Comparison of ENCODE assay signal across 23 cellular contexts in the genomic region with DNA sequence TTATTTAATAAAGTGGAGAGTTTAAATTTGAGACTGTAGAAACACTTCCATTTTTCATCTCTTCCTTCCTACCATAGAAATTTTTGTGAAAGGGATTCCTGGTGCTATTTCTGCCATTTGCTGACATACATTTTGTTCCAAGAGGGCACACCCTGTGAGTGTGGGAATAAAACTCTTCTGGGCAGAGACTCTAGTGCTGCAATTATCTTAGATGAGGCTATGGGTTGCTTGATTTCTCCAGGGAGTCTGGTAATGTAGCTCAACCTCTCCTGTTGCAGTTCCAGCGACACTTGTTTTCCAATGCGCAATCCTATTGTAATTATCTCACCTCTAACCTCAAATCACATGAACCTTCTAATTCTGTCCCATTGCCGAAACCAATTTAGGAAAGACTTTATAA.
DNase-seq lines count a peak whose midpoint lies in the region; ATAC-seq and TF ChIP-seq lines count a peak whose summit lies in the region.
"Had no signal": no experiment of that assay in that cellular context is flagged by ENCODE, and none has a peak within 500 bp of the region (broad histone marks: within the 10 kb centered on the region; RNA-seq: fewer than 3 reads in every experiment).

No MANE protein-coding gene starts in this region.

- no peaks in the 10 kb centered on the region for H3K36me3 ChIP-seq in heart right ventricle
- no peaks in the 10 kb centered on the region for H3K36me3 ChIP-seq in left ventricle myocardium inferior
- H3K36me3 ChIP-seq: BLaER1, MG63, Peyer's patch, SJSA1 had no signal

- DNase-seq in heart right ventricle (no peak), cardiac septum (ENCODE audit: low spot score) (no peak), NCI-H2227 treated with DMSO at 0.1 percent for 48 hours (lab: John Stamatoyannopoulos, UW) (peak; percentile 34), left ventricle myocardium inferior (no peak), AG08396 (ENCODE audit: low spot score) (no peak), KBM-7 (no peak), COR-L47 (lab: John Stamatoyannopoulos, UW) (no peak)
- DNase-seq: Caco-2; CD4-positive, alpha-beta T cell; DMS 273 treated with DMSO at 0.1 percent for 48 hours; DND-41; H9; HFFc6; Kasumi-1; MG63; NCI-H1048; NCI-H1417 treated with DMSO at 0.1 percent for 48 hours; NCI-H2029; NCI-H774; Peyer's patch; T-helper 1 cell had no signal

- H3K4me3 ChIP-seq in heart right ventricle = no peak overlapping the region
- no peak overlapping the region for H3K4me3 ChIP-seq in left ventricle myocardium inferior
- H3K4me3 ChIP-seq: BLaER1, MG63, Peyer's patch, SJSA1 had no signal

- peak overlapping the region in 3 of 10 donors; percentile 8 to 54 (median 48) for H3K27ac ChIP-seq in heart right ventricle
- H3K27ac ChIP-seq in left ventricle myocardium inferior (replicated peaks) = peak overlapping the region; percentile 36
- H3K27ac ChIP-seq: BLaER1, Peyer's patch, SJSA1 had no signal

- no peak for TF ChIP-seq CTCF in heart right ventricle (IDR thresholded peaks at IDR 0.05)
- TF ChIP-seq CTCF in left ventricle myocardium inferior (IDR thresholded peaks at IDR 0.05; ENCODE audit: borderline replicate concordance) = no peak

- peaks cover 0 to 10% (median 0%) of the 10 kb centered on the region in 9 donors for H3K4me1 ChIP-seq in heart right ventricle
- peaks cover 11% of the 10 kb centered on the region for H3K4me1 ChIP-seq in left ventricle myocardium inferior
- H3K4me1 ChIP-seq: BLaER1, Caco-2, Peyer's patch, SJSA1 had no signal

- intact Hi-C loops in heart right ventricle (cut with DNase I) = loop anchor here in 1 of 10 donors (10.0 kb wide), 1 partner anchor 546 kb away; no protein-coding TSS in a partner anchor
- intact Hi-C loops in cardiac septum (cut with DNase I) = loop anchor here (5.0 kb wide), 1 partner anchor 228 kb away; no protein-coding TSS in a partner anchor
- intact Hi-C loops in left ventricle myocardium inferior (cut with micrococcal nuclease) = no loop called here

- in situ Hi-C loops in KBM-7 (cut with MboI; ENCODE audit: low pct_unique_long_range_greater_than_20kb, low sequenced_read_pairs) = no loop called here

- ATAC-seq in heart right ventricle = peak in 7 of 8 donors; percentile 33 to 86 (median 71)

- H3K27me3 ChIP-seq in heart right ventricle = no peaks in the 10 kb centered on the region
- H3K27me3 ChIP-seq in left ventricle myocardium inferior (ENCODE audit: low read depth) = no peaks in the 10 kb centered on the region
- H3K27me3 ChIP-seq: BLaER1, MG63, Peyer's patch had no signal

- 52 to 58% methylated on average over 3 of the region's 3 CpGs for WGBS in heart right ventricle, 2 donors

- no peaks in the 10 kb centered on the region for H3K9me3 ChIP-seq in heart right ventricle
- H3K9me3 ChIP-seq in left ventricle myocardium inferior (replicated peaks) = no peaks in the 10 kb centered on the region
- H3K9me3 ChIP-seq: BLaER1, Caco-2, MG63, Peyer's patch, SJSA1 had no signal
